In genomic region chr1:185376840-185377635, GRCh38 we compare ENCODE assay signal across 13 cellular contexts. TPM values are rescaled to one million over a fixed set of nuclear protein-coding genes. Genes with fewer than 3 reads are reported as not detected.
DNase-seq lines count a peak whose midpoint lies in the region; ATAC-seq, FAIRE-seq and TF ChIP-seq lines count a peak whose summit lies in the region.
"Had no signal": no experiment of that assay in that cellular context is flagged by ENCODE, and none has a peak within 500 bp of the region (broad histone marks: within the 10 kb centered on the region; RNA-seq: fewer than 3 reads in every experiment).

No MANE protein-coding gene starts in this region.

- no peak overlapping the region for H3K27ac Mint-ChIP-seq in CD14-positive monocyte
- H3K27ac Mint-ChIP-seq in natural killer cell treated with Interleukin-12 subunit alpha and Interleukin-12 subunit beta and Interleukin-15 and Interleukin-18, amount 100 ng/mL, for 72 hours = no peak overlapping the region

- no peak for TF ChIP-seq POLR2A in K562 (conservative IDR thresholded peaks at IDR 0.05)

- WGBS in K562 (ENCODE audit: insufficient coverage, low coverage, missing lambda C conversion rate) = 42% methylated on average over 7 of the region's 7 CpGs

- no peak overlapping the region for H2AFZ ChIP-seq in K562 (ENCODE audit: low read depth, low read length)
- H2AFZ ChIP-seq: PC-9 had no signal

- no peak for TF ChIP-seq CTCF in CD14-positive monocyte (IDR thresholded peaks at IDR 0.05)
- TF ChIP-seq CTCF in K562 (IDR thresholded peaks at IDR 0.05 in 2 of 3, conservative IDR thresholded peaks at IDR 0.05 in 1 of 3; ENCODE audit: insufficient read depth in 2 of 3, low read depth in 1 of 3, low read length in 3 of 3) = no peak

- intact Hi-C loops in CD14-positive monocyte (cut with micrococcal nuclease) (no loop called here), K562 (cut with micrococcal nuclease) (no loop called here)

- BruUV-seq in K562 (replicated peaks; lab: Mats Ljungman, UMichigan) = no TSS peak

- H3K9me3 Mint-ChIP-seq in CD14-positive monocyte = peaks cover 0 to 11% (median 6%) of the 10 kb centered on the region in 7 donors
- peaks cover 6% of the 10 kb centered on the region for H3K9me3 Mint-ChIP-seq in natural killer cell treated with Interleukin-12 subunit alpha and Interleukin-12 subunit beta and Interleukin-15 and Interleukin-18, amount 100 ng/mL, for 72 hours

- peaks cover 0 to 2% of the 10 kb centered on the region in 2 donors for H3K36me3 Mint-ChIP-seq in CD14-positive monocyte
- peaks cover 10% of the 10 kb centered on the region for H3K36me3 Mint-ChIP-seq in natural killer cell treated with Interleukin-12 subunit alpha and Interleukin-12 subunit beta and Interleukin-15 and Interleukin-18, amount 100 ng/mL, for 72 hours

- H3K4me2 ChIP-seq in K562 (ENCODE audit: insufficient read depth, low read length) = no peak overlapping the region
- H3K4me2 ChIP-seq: PC-9 had no signal

- H3K9me3 ChIP-seq in K562 (replicated peaks; ENCODE audit: control insufficient read depth, insufficient read depth, low read depth, low read length) = no peaks in the 10 kb centered on the region
- H3K9me3 ChIP-seq: prostate gland had no signal

- no peaks in the 10 kb centered on the region for H3K4me1 ChIP-seq in K562 (replicated peaks in 1 of 2; ENCODE audit: control insufficient read depth in 2 of 2, insufficient read depth in 2 of 2, low read length in 2 of 2)
- H3K4me1 ChIP-seq: prostate gland had no signal

- POLR2A ChIA-PET in K562 (lab: Yijun Ruan, JAX) = interaction anchor here (1.1 to 1.9 kb wide), 2 partner anchors 10 to 27 kb away, joined by 4 to 5 read pairs; no protein-coding TSS in a partner anchor

- peak overlapping the region in 1 of 2 donors; percentile 23 for H3K4me3 Mint-ChIP-seq in CD14-positive monocyte
- no peak overlapping the region for H3K4me3 Mint-ChIP-seq in natural killer cell treated with Interleukin-12 subunit alpha and Interleukin-12 subunit beta and Interleukin-15 and Interleukin-18, amount 100 ng/mL, for 72 hours

- no peaks in the 10 kb centered on the region for H4K20me1 ChIP-seq in K562 (replicated peaks; ENCODE audit: control insufficient read depth, insufficient read depth, low read length)

- no peaks in the 10 kb centered on the region for H3K79me2 ChIP-seq in K562 (ENCODE audit: control insufficient read depth, insufficient read depth, low read length)

- H3K9ac ChIP-seq in K562 (ENCODE audit: insufficient read depth in 1 of 2, low read depth in 2 of 2, low read length in 2 of 2) = no peak overlapping the region

- H3K36me3 ChIP-seq in K562 (ENCODE audit: control insufficient read depth, insufficient read depth, low read length) = no peaks in the 10 kb centered on the region
- H3K36me3 ChIP-seq: prostate gland had no signal

- DNase-seq in CD14-positive monocyte (ENCODE audit: low spot score) (peak; percentile 78), K562 (ENCODE audit: extremely low read depth in 1 of 4, low spot score in 3 of 4) (no peak)
- DNase-seq in natural killer cell treated with Interleukin-12 subunit alpha and Interleukin-12 subunit beta and Interleukin-15 and Interleukin-18, amount 100 ng/mL, for 72 hours (ENCODE audit: low spot score) = peak; percentile 64
- no peak for DNase-seq in activated naive CD4-positive, alpha-beta T cell (lab: John Stamatoyannopoulos, UW)
- no peak for DNase-seq in stimulated activated CD4-positive, alpha-beta T cell treated with anti-CD3 and anti-CD28 coated beads, Interleukin-15, amount 100 ng/mL, for 24 hours
- DNase-seq: dorsolateral prefrontal cortex, HCEC 1CT, NCI-H2081 treated with DMSO at 0.1 percent for 48 hours had no signal

- no peak overlapping the region for H3K27ac ChIP-seq in K562 (ENCODE audit: extremely low read depth, low read depth, low read length)
- H3K27ac ChIP-seq: PC-9, prostate gland had no signal

- ATAC-seq in HG02885 (IDR thresholded peaks at IDR 0.05; ENCODE audit: poor library complexity, unreplicated experiment) = peak; percentile 47
- ATAC-seq in K562 = peak; percentile 38; the same call in 1 of the 3 replicates
- peak; percentile 40 to 49 for ATAC-seq in natural killer cell treated with Interleukin-12 subunit alpha and Interleukin-12 subunit beta and Interleukin-15 and Interleukin-18, amount 100 ng/mL, for 72 hours
- no peak for ATAC-seq in HG03039 (IDR thresholded peaks at IDR 0.05; ENCODE audit: unreplicated experiment)
- no peak for ATAC-seq in HG03521 (IDR thresholded peaks at IDR 0.05; ENCODE audit: unreplicated experiment)

- H3K4me1 Mint-ChIP-seq in CD14-positive monocyte = peaks cover 19% of the 10 kb centered on the region
- H3K4me1 Mint-ChIP-seq in natural killer cell treated with Interleukin-12 subunit alpha and Interleukin-12 subunit beta and Interleukin-15 and Interleukin-18, amount 100 ng/mL, for 72 hours (ENCODE audit: low read depth in 2 of 2) = peaks cover 27 to 28% of the 10 kb centered on the region in 2 donors

- in situ Hi-C loops in K562 (cut with MboI) = no loop called here

- TF ChIP-seq RAD21 in K562 (CRISPR knock-in tag; conservative IDR thresholded peaks at IDR 0.05 in 1 of 2, IDR thresholded peaks at IDR 0.05 in 1 of 2) = no peak

- H3K9me1 ChIP-seq in K562 (ENCODE audit: control insufficient read depth, insufficient read depth, low read length) = no peaks in the 10 kb centered on the region

- no peaks in the 10 kb centered on the region for H3K27me3 Mint-ChIP-seq in CD14-positive monocyte (ENCODE audit: low read depth in 3 of 3)
- no peaks in the 10 kb centered on the region for H3K27me3 Mint-ChIP-seq in natural killer cell treated with Interleukin-12 subunit alpha and Interleukin-12 subunit beta and Interleukin-15 and Interleukin-18, amount 100 ng/mL, for 72 hours

- no peak for FAIRE-seq in K562 (lab: Jason Lieb, UNC)

- peaks cover 0 to 9% of the 10 kb centered on the region in 2 experiments; a peak in 3 of 5 replicates for H3K27me3 ChIP-seq in K562 (ENCODE audit: control insufficient read depth in 2 of 2, insufficient read depth in 2 of 2, low read length in 2 of 2)
- H3K27me3 ChIP-seq: dorsolateral prefrontal cortex had no signal

- TF ChIP-seq EP300 in K562 (IDR thresholded peaks at IDR 0.05; ENCODE audit: low read length) = no peak

- no peak overlapping the region for H3K4me3 ChIP-seq in K562
- H3K4me3 ChIP-seq: dorsolateral prefrontal cortex, PC-9, prostate gland had no signal

- CTCF ChIA-PET in K562 (lab: Yijun Ruan, JAX; ENCODE audit: low intra/inter-chr PET ratio) = no interaction called here

TF ChIP-seq in K562, 482 proteins besides CTCF, POLR2A, EP300 and RAD21 (continues in another document):
- TF ChIP-seq TAF7 (tag; IDR thresholded peaks at IDR 0.05) = no peak
- TF ChIP-seq ZNF592 (IDR thresholded peaks at IDR 0.05) = no peak

RNA-seq across cellular contexts. Expression of gene IVNS1ABP, which starts 60.0 kb away (rescaled TPM):
- polyA plus RNA-seq in CD14-positive monocyte = 10 to 100 TPM; 50.9 to 69.2 TPM
- total RNA-seq in K562 (2011; cell fraction: chromatin; rRNA removed; ENCODE audit: low replicate concordance) = 173 and 433 TPM in 2 replicates
- total RNA-seq in K562 (2011; cell fraction: nucleolus; rRNA removed) = 69.9 and 88.0 TPM in 2 replicates
- 156 and 175 TPM in 2 replicates for total RNA-seq in K562 (2011; cell fraction: nucleoplasm; rRNA removed)
- 50.1 and 55.0 TPM in 2 replicates for total RNA-seq in K562 (2014; rRNA removed)
- total RNA-seq in K562 (2014; rRNA removed; fragmentation: Illumina TruSeq; extraction: Trizol) = 98.4 and 106 TPM in 2 replicates
- 77.7 and 79.5 TPM in 2 replicates for total RNA-seq in K562 (2015; rRNA removed; fragmentation: Illumina TruSeq; extraction: Trizol)
- total RNA-seq in K562 (2021) = 83.1 and 83.2 TPM in 2 replicates
- polyA plus RNA-seq in K562 (2011; rRNA removed) = 126 and 128 TPM in 2 replicates
- 19.6 and 49.4 TPM in 2 replicates for polyA plus RNA-seq in K562 (2011; cell fraction: cytosol; rRNA removed)
- 310 and 362 TPM in 2 replicates for polyA plus RNA-seq in K562 (2011; cell fraction: nucleus; rRNA removed)
- 30.0 and 50.2 TPM in 2 replicates for polyA plus RNA-seq in K562 (2012)
- 62.7 and 68.0 TPM in 2 replicates for polyA plus RNA-seq in K562 (2014; fragmentation: Illumina TruSeq; extraction: Trizol)
- polyA plus RNA-seq in K562 (2014; fragmentation: Nextera tagmentation; extraction: Ambion mirVana) = 10 to 100 TPM; 30.6 to 77.7 TPM
- polyA plus RNA-seq in K562 (2014; rRNA removed) = 57.4 and 61.2 TPM in 2 replicates
- 163 and 190 TPM in 2 replicates for polyA minus RNA-seq in K562 (2011; rRNA and poly(A)+ RNA removed)
- polyA minus RNA-seq in K562 (2011; cell fraction: cytosol; rRNA and poly(A)+ RNA removed) = 32.6 and 42.3 TPM in 2 replicates
- polyA minus RNA-seq in K562 (2011; cell fraction: nucleus; rRNA and poly(A)+ RNA removed) = 289 and 483 TPM in 2 replicates
- 100 to 1,000 TPM; 744 to 950 TPM for total RNA-seq in natural killer cell treated with Interleukin-12 subunit alpha and Interleukin-12 subunit beta and Interleukin-15 and Interleukin-18, amount 100 ng/mL, for 72 hours

Comparison
In these comparisons a context has a peak if more than half of its experiments do, and no peak if none do; other contexts are left out.
1. DNase-seq: peak in CD14-positive monocyte (single experiment) and natural killer cell treated with Interleukin-12 subunit alpha and Interleukin-12 subunit beta and Interleukin-15 and Interleukin-18, amount 100 ng/mL, for 72 hours (single experiment); none in K562 (0 of 4), activated naive CD4-positive, alpha-beta T cell (0 of 4) and stimulated activated CD4-positive, alpha-beta T cell treated with anti-CD3 and anti-CD28 coated beads, Interleukin-15, amount 100 ng/mL, for 24 hours (single experiment).
2. ATAC-seq: peak in HG02885 (single experiment), K562 (single experiment) and natural killer cell treated with Interleukin-12 subunit alpha and Interleukin-12 subunit beta and Interleukin-15 and Interleukin-18, amount 100 ng/mL, for 72 hours (2 of 2); none in HG03039 (single experiment) and HG03521 (single experiment).